ENCODE assay signal across 16 cellular contexts in the genomic region with DNA sequence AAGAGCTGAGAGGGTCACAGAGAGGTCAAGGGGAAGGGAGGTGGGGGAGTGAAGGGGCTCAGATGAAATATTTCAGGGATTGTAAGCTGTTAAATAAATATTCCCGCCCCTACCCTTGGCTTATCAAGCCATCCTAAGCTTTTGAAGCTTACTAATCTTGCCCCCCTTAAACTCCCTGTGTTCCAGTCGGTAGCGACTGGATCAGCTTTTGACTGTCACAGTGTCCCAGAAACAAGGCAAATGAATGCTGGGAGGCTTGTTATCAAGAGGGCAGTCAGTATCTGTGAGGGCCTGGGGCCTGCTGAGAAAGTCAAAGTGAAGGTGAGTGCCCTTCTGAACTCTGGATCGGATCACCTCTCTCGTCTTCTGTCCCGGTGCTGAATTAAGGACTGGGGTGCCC.
"Had no signal": no experiment of that assay in that cellular context is flagged by ENCODE, and none has a peak within 500 bp of the region (broad histone marks: within the 10 kb centered on the region; RNA-seq: fewer than 3 reads in every experiment).

No MANE protein-coding gene starts in this region.

- H3K4me3 Mint-ChIP-seq: activated naive CD4-positive, alpha-beta T cell treated with anti-CD3 and anti-CD28 coated beads, Interleukin-2, amount 50 U/mL, for 24 hours; stimulated activated naive CD8-positive, alpha-beta T cell treated with anti-CD3 and anti-CD28 coated beads, Interleukin-15, Interleukin-2, amounts not matched to agents 100 ng/mL and 50 ng/mL, for 24 hours; T-helper 1 cell treated with Interleukin-12 subunit alpha and Interleukin-12 subunit beta and Interleukin-4 antibody, amounts not matched to agents 30 μg/mL and 1 μg/mL, for 36 hours had no signal

- DNase-seq: activated CD4-positive, alpha-beta T cell treated with anti-CD3 and anti-CD28 coated beads, Interleukin-2, amount 50 U/mL, for 4 hours; activated CD4-positive, CD25-positive, alpha-beta regulatory T cell treated with anti-CD3 and anti-CD28 coated beads, Interleukin-2, amount 50 U/mL, for 72 hours; activated gamma-delta T cell; dermis blood vessel endothelial cell; effector memory CD4-positive, alpha-beta T cell; hypothalamus; islet precursor cell; left colon; stimulated activated CD4-positive, alpha-beta T cell treated with anti-CD3 and anti-CD28 coated beads, Interleukin-2, amount 100 ng/mL, for 24 hours had no signal

- H3K36me3 ChIP-seq: tibial nerve, vagina had no signal

- H3K27me3 ChIP-seq: tibial nerve, vagina had no signal

- H3K79me2 ChIP-seq: parathyroid adenoma had no signal

- H3K9me3 ChIP-seq: tibial nerve, vagina had no signal

- H3K9ac ChIP-seq: parathyroid adenoma had no signal

- ATAC-seq: left colon had no signal

- H2AFZ ChIP-seq: parathyroid adenoma had no signal

- H3K27me3 Mint-ChIP-seq: activated naive CD4-positive, alpha-beta T cell treated with anti-CD3 and anti-CD28 coated beads, Interleukin-2, amount 50 U/mL, for 24 hours; stimulated activated naive CD8-positive, alpha-beta T cell treated with anti-CD3 and anti-CD28 coated beads, Interleukin-15, Interleukin-2, amounts not matched to agents 100 ng/mL and 50 ng/mL, for 24 hours had no signal

- H3K36me3 Mint-ChIP-seq: activated naive CD4-positive, alpha-beta T cell treated with anti-CD3 and anti-CD28 coated beads, Interleukin-2, amount 50 U/mL, for 24 hours had no signal

- H3K4me1 ChIP-seq: parathyroid adenoma, vagina had no signal

- H3K9me3 Mint-ChIP-seq: activated naive CD4-positive, alpha-beta T cell treated with anti-CD3 and anti-CD28 coated beads, Interleukin-2, amount 50 U/mL, for 24 hours; stimulated activated naive CD8-positive, alpha-beta T cell treated with anti-CD3 and anti-CD28 coated beads, Interleukin-15, Interleukin-2, amounts not matched to agents 100 ng/mL and 50 ng/mL, for 24 hours; T-helper 1 cell treated with Interleukin-12 subunit alpha and Interleukin-12 subunit beta and Interleukin-4 antibody, amounts not matched to agents 30 μg/mL and 1 μg/mL, for 36 hours had no signal

- H3K4me1 Mint-ChIP-seq: activated naive CD4-positive, alpha-beta T cell treated with anti-CD3 and anti-CD28 coated beads, Interleukin-2, amount 50 U/mL, for 24 hours had no signal

- H3K27ac Mint-ChIP-seq: activated naive CD4-positive, alpha-beta T cell treated with anti-CD3 and anti-CD28 coated beads, Interleukin-2, amount 50 U/mL, for 24 hours; stimulated activated naive CD8-positive, alpha-beta T cell treated with anti-CD3 and anti-CD28 coated beads, Interleukin-15, Interleukin-2, amounts not matched to agents 100 ng/mL and 50 ng/mL, for 24 hours; T-helper 1 cell treated with Interleukin-12 subunit alpha and Interleukin-12 subunit beta and Interleukin-4 antibody, amounts not matched to agents 30 μg/mL and 1 μg/mL, for 36 hours had no signal

- H3K27ac ChIP-seq: parathyroid adenoma, vagina had no signal

- H3K4me3 ChIP-seq: lung, tibial nerve, vagina had no signal
